8 cellular contexts compared by ENCODE assay signal in genomic region chr15:101250931-101251829, GRCh38. TPM values are rescaled to one million over a fixed set of nuclear protein-coding genes. Genes with fewer than 3 reads are reported as not detected.
A peak's percentile ranks its signal among the peaks of the same experiment; 100 is the strongest.
DNase-seq lines count a peak whose midpoint lies in the region; ATAC-seq and TF ChIP-seq lines count a peak whose summit lies in the region.

No MANE protein-coding gene starts in this region.

- no peaks in the 10 kb centered on the region for H3K27me3 Mint-ChIP-seq in activated naive CD8-positive, alpha-beta T cell treated with anti-CD3 and anti-CD28 coated beads, Interleukin-2, amount 50 U/mL, for 24 hours

- peak; percentile 58 for DNase-seq in 8988T
- DNase-seq in GM13977 (ENCODE audit: low spot score), result peak; percentile 60
- peak; percentile 84 for DNase-seq in NCI-H69 (lab: John Stamatoyannopoulos, UW)
- DNase-seq in activated naive CD8-positive, alpha-beta T cell treated with anti-CD3 and anti-CD28 coated beads, Interleukin-2, amount 50 U/mL, for 24 hours, result peak; percentile 29
- no peak for DNase-seq in right atrium auricular region (ENCODE audit: low spot score)
- DNase-seq in sigmoid colon, result peak; percentile 76
- no peak for DNase-seq in GDM1 (lab: John Stamatoyannopoulos, UW)

- H3K27me3 ChIP-seq in right atrium auricular region (no peaks in the 10 kb centered on the region), sigmoid colon (no peaks in the 10 kb centered on the region)

- H3K9me3 ChIP-seq in right atrium auricular region, result no peaks in the 10 kb centered on the region
- H3K9me3 ChIP-seq in sigmoid colon, result no peaks in the 10 kb centered on the region

- peaks cover 30% of the 10 kb centered on the region for H3K36me3 Mint-ChIP-seq in activated naive CD8-positive, alpha-beta T cell treated with anti-CD3 and anti-CD28 coated beads, Interleukin-2, amount 50 U/mL, for 24 hours (ENCODE audit: low read depth)

- no peaks in the 10 kb centered on the region for H3K9me3 Mint-ChIP-seq in activated naive CD8-positive, alpha-beta T cell treated with anti-CD3 and anti-CD28 coated beads, Interleukin-2, amount 50 U/mL, for 24 hours

- peak overlapping the region; percentile 90 for H3K27ac Mint-ChIP-seq in activated naive CD8-positive, alpha-beta T cell treated with anti-CD3 and anti-CD28 coated beads, Interleukin-2, amount 50 U/mL, for 24 hours

- no peak for TF ChIP-seq EP300 in sigmoid colon (IDR thresholded peaks at IDR 0.05)

- H3K27ac ChIP-seq in right atrium auricular region (peak overlapping the region; percentile 84 to 89), sigmoid colon (peak overlapping the region; percentile 87 to 95 (median 92))

- H3K4me3 Mint-ChIP-seq in activated naive CD8-positive, alpha-beta T cell treated with anti-CD3 and anti-CD28 coated beads, Interleukin-2, amount 50 U/mL, for 24 hours, result peak overlapping the region; percentile 88

- intact Hi-C loops in sigmoid colon (cut with DNase I), result loop anchor here (5.0 kb wide), 2 partner anchors 129 to 329 kb away; no protein-coding TSS in a partner anchor

- no peak for TF ChIP-seq POLR2A in sigmoid colon (IDR thresholded peaks at IDR 0.05)

- ATAC-seq in HG02885 (IDR thresholded peaks at IDR 0.05; ENCODE audit: poor library complexity, unreplicated experiment), result peak; percentile 40
- peak; percentile 11 for ATAC-seq in activated naive CD8-positive, alpha-beta T cell treated with anti-CD3 and anti-CD28 coated beads, Interleukin-2, amount 50 U/mL, for 24 hours

- in situ Hi-C loops in GM13977 (cut with MboI; ENCODE audit: low pct_unique_long_range_greater_than_20kb, low sequenced_read_pairs, unreplicated experiment), result loop anchor here (10.0 to 25.0 kb wide), 3 partner anchors 156 to 639 kb away; partner anchors contain the start of genes ASB7, LINS1 and LRRK1

- TF ChIP-seq CTCF in GM13977 (IDR thresholded peaks at IDR 0.05; ENCODE audit: extremely low read depth, insufficient read depth, missing control alignments) (no peak), right atrium auricular region (IDR thresholded peaks at IDR 0.05) (no peak), sigmoid colon (IDR thresholded peaks at IDR 0.05) (no peak)

- H3K36me3 ChIP-seq in right atrium auricular region, result no peaks in the 10 kb centered on the region
- no peaks in the 10 kb centered on the region for H3K36me3 ChIP-seq in sigmoid colon

- peak overlapping the region; percentile 70 to 80 for H3K4me3 ChIP-seq in right atrium auricular region
- H3K4me3 ChIP-seq in sigmoid colon, result peak overlapping the region; percentile 68 to 86 (median 79)

- WGBS in sigmoid colon, 2 donors, result 0% methylated on average over 149 of the region's 149 CpGs

- H3K4me1 ChIP-seq in right atrium auricular region, result peaks cover 0 to 65% of the 10 kb centered on the region in 2 donors
- peaks cover 0 to 48% (median 30%) of the 10 kb centered on the region in 4 donors for H3K4me1 ChIP-seq in sigmoid colon

- peaks cover 68% of the 10 kb centered on the region for H3K4me1 Mint-ChIP-seq in activated naive CD8-positive, alpha-beta T cell treated with anti-CD3 and anti-CD28 coated beads, Interleukin-2, amount 50 U/mL, for 24 hours

RNA-seq across cellular contexts. Expression of gene CHSY1, which starts 0.7 kb away (rescaled TPM):
- total RNA-seq in right atrium auricular region (10 to 100 TPM; 23.1 to 26.1 TPM), sigmoid colon (10 to 100 TPM; 11.2 to 13.6 (median 12.6) TPM)
- 1 to 10 TPM; 1.8 to 8.2 (median 2.3) TPM for polyA plus RNA-seq in sigmoid colon

RNA-seq across cellular contexts. Expression of gene SELENOS, which starts 26.1 kb away (rescaled TPM):
- total RNA-seq in right atrium auricular region (10 to 100 TPM; 52.4 to 60.6 TPM), sigmoid colon (10 to 100 TPM; 39.3 to 62.1 (median 44.1) TPM)
- polyA plus RNA-seq in sigmoid colon, result 100 to 1,000 TPM in 1 of 3 donors, 10 to 100 TPM in 2; 55.9 to 127 (median 66.1) TPM

RNA-seq across cellular contexts. Expression of gene SNRPA1, which starts 43.9 kb away (rescaled TPM):
- 10 to 100 TPM; 21.4 to 24.9 TPM for total RNA-seq in right atrium auricular region
- total RNA-seq in sigmoid colon, result 10 to 100 TPM; 26.0 to 40.5 (median 33.7) TPM
- polyA plus RNA-seq in sigmoid colon, result 10 to 100 TPM; 57.7 to 76.3 (median 70.3) TPM

Comparison
In these comparisons a context has a peak if more than half of its experiments do, and no peak if none do; other contexts are left out.
1. DNase-seq: peak in 8988T (single experiment), GM13977 (single experiment), NCI-H69 (single experiment), activated naive CD8-positive, alpha-beta T cell treated with anti-CD3 and anti-CD28 coated beads, Interleukin-2, amount 50 U/mL, for 24 hours (single experiment) and sigmoid colon (single experiment); none in right atrium auricular region (single experiment) and GDM1 (single experiment).